Comparison of ENCODE assay signal across 1 cellular context in the genomic region with DNA sequence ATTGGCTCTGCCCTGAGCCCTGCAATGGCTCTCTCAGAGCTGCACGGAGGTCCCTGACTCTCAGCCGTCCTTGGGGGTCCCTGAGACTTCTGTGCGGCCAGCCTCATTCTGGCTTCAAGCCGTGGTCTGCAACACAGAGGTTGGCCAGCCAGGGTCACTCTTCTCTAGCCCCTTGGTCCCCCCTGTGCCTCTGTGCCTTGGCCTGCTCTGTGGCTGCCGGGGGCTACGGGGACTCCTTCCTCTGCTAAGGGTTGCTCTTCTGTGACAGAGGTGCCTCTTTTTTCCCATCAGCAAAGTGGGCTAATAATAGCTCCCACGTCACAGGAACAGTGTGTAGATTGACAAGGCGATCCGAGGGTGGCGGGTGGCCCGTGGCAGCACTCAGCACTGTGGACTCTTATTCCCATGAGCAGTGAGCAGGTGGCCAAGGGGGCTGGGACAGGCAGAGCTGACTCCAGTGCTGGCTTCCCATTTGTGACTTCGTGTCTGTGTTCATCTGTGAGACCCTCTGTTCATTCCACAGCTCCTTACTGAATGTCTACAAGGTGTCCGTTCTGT.
A peak's percentile ranks its signal among the peaks of the same experiment; 100 is the strongest.
TF ChIP-seq lines count a peak whose summit lies in the region.

No MANE protein-coding gene starts in this region.

TF ChIP-seq in HepG2, 621 proteins besides CTCF, POLR2A, EP300 and RAD21:
- TF ChIP-seq NR2C2 (CRISPR knock-in tag; IDR thresholded peaks at IDR 0.05; ENCODE audit: borderline replicate concordance) (no peak), ZNF629 (CRISPR knock-in tag; conservative IDR thresholded peaks at IDR 0.05) (peak; percentile 30; the same call in 1 of the 2 replicates)
- TF ChIP-seq, protein P1, sequence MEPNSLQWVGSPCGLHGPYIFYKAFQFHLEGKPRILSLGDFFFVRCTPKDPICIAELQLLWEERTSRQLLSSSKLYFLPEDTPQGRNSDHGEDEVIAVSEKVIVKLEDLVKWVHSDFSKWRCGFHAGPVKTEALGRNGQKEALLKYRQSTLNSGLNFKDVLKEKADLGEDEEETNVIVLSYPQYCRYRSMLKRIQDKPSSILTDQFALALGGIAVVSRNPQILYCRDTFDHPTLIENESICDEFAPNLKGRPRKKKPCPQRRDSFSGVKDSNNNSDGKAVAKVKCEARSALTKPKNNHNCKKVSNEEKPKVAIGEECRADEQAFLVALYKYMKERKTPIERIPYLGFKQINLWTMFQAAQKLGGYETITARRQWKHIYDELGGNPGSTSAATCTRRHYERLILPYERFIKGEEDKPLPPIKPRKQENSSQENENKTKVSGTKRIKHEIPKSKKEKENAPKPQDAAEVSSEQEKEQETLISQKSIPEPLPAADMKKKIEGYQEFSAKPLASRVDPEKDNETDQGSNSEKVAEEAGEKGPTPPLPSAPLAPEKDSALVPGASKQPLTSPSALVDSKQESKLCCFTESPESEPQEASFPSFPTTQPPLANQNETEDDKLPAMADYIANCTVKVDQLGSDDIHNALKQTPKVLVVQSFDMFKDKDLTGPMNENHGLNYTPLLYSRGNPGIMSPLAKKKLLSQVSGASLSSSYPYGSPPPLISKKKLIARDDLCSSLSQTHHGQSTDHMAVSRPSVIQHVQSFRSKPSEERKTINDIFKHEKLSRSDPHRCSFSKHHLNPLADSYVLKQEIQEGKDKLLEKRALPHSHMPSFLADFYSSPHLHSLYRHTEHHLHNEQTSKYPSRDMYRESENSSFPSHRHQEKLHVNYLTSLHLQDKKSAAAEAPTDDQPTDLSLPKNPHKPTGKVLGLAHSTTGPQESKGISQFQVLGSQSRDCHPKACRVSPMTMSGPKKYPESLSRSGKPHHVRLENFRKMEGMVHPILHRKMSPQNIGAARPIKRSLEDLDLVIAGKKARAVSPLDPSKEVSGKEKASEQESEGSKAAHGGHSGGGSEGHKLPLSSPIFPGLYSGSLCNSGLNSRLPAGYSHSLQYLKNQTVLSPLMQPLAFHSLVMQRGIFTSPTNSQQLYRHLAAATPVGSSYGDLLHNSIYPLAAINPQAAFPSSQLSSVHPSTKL (CRISPR knock-in tag; IDR thresholded peaks at IDR 0.05) = no peak
- TF ChIP-seq, protein P2, sequence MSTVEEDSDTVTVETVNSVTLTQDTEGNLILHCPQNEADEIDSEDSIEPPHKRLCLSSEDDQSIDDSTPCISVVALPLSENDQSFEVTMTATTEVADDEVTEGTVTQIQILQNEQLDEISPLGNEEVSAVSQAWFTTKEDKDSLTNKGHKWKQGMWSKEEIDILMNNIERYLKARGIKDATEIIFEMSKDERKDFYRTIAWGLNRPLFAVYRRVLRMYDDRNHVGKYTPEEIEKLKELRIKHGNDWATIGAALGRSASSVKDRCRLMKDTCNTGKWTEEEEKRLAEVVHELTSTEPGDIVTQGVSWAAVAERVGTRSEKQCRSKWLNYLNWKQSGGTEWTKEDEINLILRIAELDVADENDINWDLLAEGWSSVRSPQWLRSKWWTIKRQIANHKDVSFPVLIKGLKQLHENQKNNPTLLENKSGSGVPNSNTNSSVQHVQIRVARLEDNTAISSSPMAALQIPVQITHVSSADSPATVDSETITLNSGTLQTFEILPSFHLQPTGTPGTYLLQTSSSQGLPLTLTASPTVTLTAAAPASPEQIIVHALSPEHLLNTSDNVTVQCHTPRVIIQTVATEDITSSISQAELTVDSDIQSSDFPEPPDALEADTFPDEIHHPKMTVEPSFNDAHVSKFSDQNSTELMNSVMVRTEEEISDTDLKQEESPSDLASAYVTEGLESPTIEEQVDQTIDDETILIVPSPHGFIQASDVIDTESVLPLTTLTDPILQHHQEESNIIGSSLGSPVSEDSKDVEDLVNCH (CRISPR knock-in tag; IDR thresholded peaks at IDR 0.05) = no peak
- TF ChIP-seq, protein P3, sequence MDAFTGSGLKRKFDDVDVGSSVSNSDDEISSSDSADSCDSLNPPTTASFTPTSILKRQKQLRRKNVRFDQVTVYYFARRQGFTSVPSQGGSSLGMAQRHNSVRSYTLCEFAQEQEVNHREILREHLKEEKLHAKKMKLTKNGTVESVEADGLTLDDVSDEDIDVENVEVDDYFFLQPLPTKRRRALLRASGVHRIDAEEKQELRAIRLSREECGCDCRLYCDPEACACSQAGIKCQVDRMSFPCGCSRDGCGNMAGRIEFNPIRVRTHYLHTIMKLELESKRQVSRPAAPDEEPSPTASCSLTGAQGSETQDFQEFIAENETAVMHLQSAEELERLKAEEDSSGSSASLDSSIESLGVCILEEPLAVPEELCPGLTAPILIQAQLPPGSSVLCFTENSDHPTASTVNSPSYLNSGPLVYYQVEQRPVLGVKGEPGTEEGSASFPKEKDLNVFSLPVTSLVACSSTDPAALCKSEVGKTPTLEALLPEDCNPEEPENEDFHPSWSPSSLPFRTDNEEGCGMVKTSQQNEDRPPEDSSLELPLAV (CRISPR knock-in tag; conservative IDR thresholded peaks at IDR 0.05; ENCODE audit: low read depth) = no peak
